ENCODE assay signal across 1 cellular context in genomic region chr1:161013591-161014513, GRCh38.
A peak's percentile ranks its signal among the peaks of the same experiment; 100 is the strongest.
TF ChIP-seq lines count a peak whose summit lies in the region.

No MANE protein-coding gene starts in this region.

TF ChIP-seq in GM12878, 131 proteins besides CTCF, POLR2A, EP300 and RAD21 (continues in another document):
- peak; percentile 26; the same call in 1 of the 2 replicates for TF ChIP-seq YY1 (IDR thresholded peaks at IDR 0.05; ENCODE audit: low read depth, low read length)
- TF ChIP-seq FOXM1 (IDR thresholded peaks at IDR 0.05; ENCODE audit: low read depth, low read length), result peak; percentile 63; the same call in 1 of the 2 replicates
- TF ChIP-seq MEF2A (IDR thresholded peaks at IDR 0.05; ENCODE audit: insufficient read depth, low read depth, low read length), result no peak
- TF ChIP-seq HDAC6 (IDR thresholded peaks at IDR 0.05; ENCODE audit: unreplicated experiment), result no peak
- TF ChIP-seq RCOR1 (conservative IDR thresholded peaks at IDR 0.05; ENCODE audit: low read depth, low read length), result no peak
- no peak for TF ChIP-seq MYC (IDR thresholded peaks at IDR 0.05; ENCODE audit: insufficient read depth, insufficient read length, insufficient replicate concordance, low read length, severe bottlenecking)
- no peak for TF ChIP-seq CBX5 (IDR thresholded peaks at IDR 0.05; ENCODE audit: low read depth)
- no peak for TF ChIP-seq PRDM15 (CRISPR knock-in tag; IDR thresholded peaks at IDR 0.05)
- no peak for TF ChIP-seq E2F4 (IDR thresholded peaks at IDR 0.05; ENCODE audit: low read depth, low read length)
- peak; percentile 96 for TF ChIP-seq IKZF1 (conservative IDR thresholded peaks at IDR 0.05)
- TF ChIP-seq RUNX3 (IDR thresholded peaks at IDR 0.05; ENCODE audit: low read length), result peak; percentile 64
- TF ChIP-seq KDM1A (IDR thresholded peaks at IDR 0.05; ENCODE audit: borderline replicate concordance), result no peak
- TF ChIP-seq ZNF384 (IDR thresholded peaks at IDR 0.05; ENCODE audit: borderline replicate concordance, low read depth, low read length), result no peak
- TF ChIP-seq E2F8 (IDR thresholded peaks at IDR 0.05; ENCODE audit: low read depth, partially characterized antibody), result peak; percentile 47
- peak in 1 of 2 experiments; percentile 36; a peak in 1 of 4 replicates for TF ChIP-seq BHLHE40 (IDR thresholded peaks at IDR 0.05; ENCODE audit: borderline replicate concordance in 1 of 2, low read depth in 2 of 2, low read length in 1 of 2)
- no peak for TF ChIP-seq EZH2 (IDR thresholded peaks at IDR 0.05; ENCODE audit: borderline replicate concordance, control insufficient read depth, low read depth, low read length)
- no peak for TF ChIP-seq MYB (IDR thresholded peaks at IDR 0.05; ENCODE audit: borderline replicate concordance, low read depth, low read length)
- TF ChIP-seq KLF5 (IDR thresholded peaks at IDR 0.05; ENCODE audit: partially characterized antibody), result no peak
- TF ChIP-seq MLLT1 (IDR thresholded peaks at IDR 0.05), result peak; percentile 55; the same call in 1 of the 2 replicates
- TF ChIP-seq MAX (IDR thresholded peaks at IDR 0.05; ENCODE audit: low read depth, low read length), result peak; percentile 58; the same call in 1 of the 2 replicates
- no peak for TF ChIP-seq HDAC2 (IDR thresholded peaks at IDR 0.05)
- no peak for TF ChIP-seq NR2C2 (IDR thresholded peaks at IDR 0.05; ENCODE audit: borderline replicate concordance, control insufficient read depth, insufficient read length, low read depth)
- TF ChIP-seq USF2 (IDR thresholded peaks at IDR 0.05; ENCODE audit: borderline replicate concordance, low read depth, low read length), result no peak
- peak; percentile 65 for TF ChIP-seq ATF2 (IDR thresholded peaks at IDR 0.05; ENCODE audit: low read length)
- no peak; the same call in 1 of the 2 replicates for TF ChIP-seq ZNF217 (IDR thresholded peaks at IDR 0.05)
- no peak for TF ChIP-seq CEBPZ (IDR thresholded peaks at IDR 0.05; ENCODE audit: low read depth, low read length)
- 0 out of 2 replicates have a peak, but pooled peaks have one; percentile 22 for TF ChIP-seq HCFC1 (IDR thresholded peaks at IDR 0.05; ENCODE audit: low read length)
- TF ChIP-seq WRNIP1 (IDR thresholded peaks at IDR 0.05; ENCODE audit: borderline replicate concordance, low read depth, low read length), result no peak
- TF ChIP-seq CREB1 (IDR thresholded peaks at IDR 0.05; ENCODE audit: low read depth), result peak; percentile 74
- TF ChIP-seq HSF1 (IDR thresholded peaks at IDR 0.05; ENCODE audit: low read depth, low read length), result no peak
- TF ChIP-seq TCF3 (IDR thresholded peaks at IDR 0.05; ENCODE audit: borderline replicate concordance, insufficient read depth, low read depth, low read length), result peak; percentile 92; the same call in 1 of the 2 replicates
- peak; percentile 77 for TF ChIP-seq RELB (IDR thresholded peaks at IDR 0.05; ENCODE audit: low read depth)
- no peak for TF ChIP-seq PAX8 (IDR thresholded peaks at IDR 0.05)
- TF ChIP-seq RELA (IDR thresholded peaks at IDR 0.05; ENCODE audit: borderline replicate concordance, partially characterized antibody), result peak; percentile 71
- TF ChIP-seq ZNF622 (IDR thresholded peaks at IDR 0.05), result no peak
- TF ChIP-seq RBBP5 (conservative IDR thresholded peaks at IDR 0.05), result 0 out of 2 replicates have a peak, but pooled peaks have one; percentile 57
- 0 out of 2 replicates have a peak, but pooled peaks have one; percentile 24 for TF ChIP-seq BCL11A (IDR thresholded peaks at IDR 0.05; ENCODE audit: low read depth, low read length)
- TF ChIP-seq SIN3A (IDR thresholded peaks at IDR 0.05; ENCODE audit: low read depth, low read length), result peak; percentile 39; the same call in 1 of the 2 replicates
- no peak for TF ChIP-seq ZNF274 (IDR thresholded peaks at IDR 0.05; ENCODE audit: insufficient read depth, insufficient read length)
- TF ChIP-seq BRCA1 (IDR thresholded peaks at IDR 0.05; ENCODE audit: low read depth, low read length), result no peak
- peak; percentile 31; the same call in 1 of the 3 replicates for TF ChIP-seq POU2F2 (IDR thresholded peaks at IDR 0.05; ENCODE audit: borderline replicate concordance, low read depth, low read length)
